14 cellular contexts compared by ENCODE assay signal in the genomic region with DNA sequence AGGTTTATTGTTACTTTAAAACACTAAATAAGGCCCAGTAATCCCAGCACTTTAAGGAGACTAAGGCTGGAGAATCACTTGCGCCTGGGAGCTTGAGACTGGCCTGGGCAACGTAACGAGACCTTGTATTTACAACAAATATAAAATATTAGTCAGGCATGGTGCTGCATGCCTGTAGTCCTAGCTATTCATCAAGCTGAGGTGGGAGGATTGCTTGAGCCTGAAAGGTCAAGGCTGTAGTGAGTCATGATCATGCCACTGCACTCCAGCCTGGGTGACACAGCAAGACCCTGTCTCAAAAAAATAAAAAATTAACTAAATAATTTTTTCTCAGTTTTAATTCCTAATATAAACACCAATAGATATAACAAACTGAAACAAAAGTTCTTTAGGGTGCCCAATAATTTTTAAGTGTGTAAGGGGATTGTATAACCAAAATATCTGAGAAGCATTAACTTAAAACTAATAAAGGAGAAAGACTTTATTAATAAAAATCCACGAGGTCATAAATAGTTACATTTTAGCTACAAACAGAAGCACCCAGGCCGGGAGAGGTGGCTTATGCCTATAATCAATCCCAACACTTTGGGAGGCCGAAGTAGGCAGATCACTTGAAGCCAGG. TPM values are rescaled to one million over a fixed set of nuclear protein-coding genes. Genes with fewer than 3 reads are reported as not detected.
DNase-seq lines count a peak whose midpoint lies in the region; ATAC-seq, FAIRE-seq and TF ChIP-seq lines count a peak whose summit lies in the region.
"Had no signal": no experiment of that assay in that cellular context is flagged by ENCODE, and none has a peak within 500 bp of the region (broad histone marks: within the 10 kb centered on the region; RNA-seq: fewer than 3 reads in every experiment).

No MANE protein-coding gene starts in this region.

- H3K4me2 ChIP-seq in HepG2 (ENCODE audit: low read depth, low read length): no peak overlapping the region

- H3K27ac ChIP-seq in HepG2 (ENCODE audit: extremely low read length, insufficient read depth, low read length) (peak overlapping the region; percentile 66), esophagus squamous epithelium (no peak overlapping the region)
- H3K27ac ChIP-seq: neutrophil had no signal

- H4K20me1 ChIP-seq in HepG2 (ENCODE audit: insufficient read depth, low read length): no peaks in the 10 kb centered on the region

- ATAC-seq in HepG2 (peak; percentile 92), GM19324 (IDR thresholded peaks at IDR 0.05; ENCODE audit: low FRiP score, unreplicated experiment) (no peak), GM21576 (IDR thresholded peaks at IDR 0.05; ENCODE audit: unreplicated experiment) (no peak)

- no peak overlapping the region for H2AFZ ChIP-seq in HepG2 (ENCODE audit: low read length)

- in situ Hi-C loops in HepG2 (cut with HindIII; ENCODE audit: extremely low pct_ligation_motif_present, low pct_unique_long_range_greater_than_20kb): no loop called here

- TF ChIP-seq EP300 in HepG2 (IDR thresholded peaks at IDR 0.05; ENCODE audit: low read depth in 2 of 2, low read length in 2 of 2) (no peak; a peak in 1 of 4 replicates), HepG2 (CRISPR knock-in tag; IDR thresholded peaks at IDR 0.05; ENCODE audit: borderline replicate concordance) (no peak)

- H3K27me3 ChIP-seq in bronchial epithelial cell (ENCODE audit: control insufficient read depth, insufficient read depth, low read length): no peaks in the 10 kb centered on the region
- H3K27me3 ChIP-seq in HepG2 (ENCODE audit: control insufficient read depth in 1 of 2, insufficient read depth in 2 of 2, low read length in 2 of 2): no peaks in the 10 kb centered on the region
- no peaks in the 10 kb centered on the region for H3K27me3 ChIP-seq in esophagus squamous epithelium
- H3K27me3 ChIP-seq: neutrophil had no signal

- no peak overlapping the region for H3K9ac ChIP-seq in HepG2 (ENCODE audit: insufficient read depth, low read depth, low read length)

- POLR2A ChIA-PET in HepG2 (lab: Yijun Ruan, JAX): interaction anchor here (1.2 kb wide), 1 partner anchor 14 kb away, joined by 3 read pairs; no protein-coding TSS in a partner anchor

- BruUV-seq in HepG2 (replicated peaks; lab: Mats Ljungman, UMichigan): no TSS peak

- DNase-seq in A172 (ENCODE audit: low spot score) (peak; percentile 42), HS-5 (ENCODE audit: low read depth) (peak; percentile 33), bronchial epithelial cell (ENCODE audit: low read depth) (peak; percentile 81), HepG2 (ENCODE audit: low spot score) (peak; percentile 77), H4 (ENCODE audit: low spot score) (no peak), esophagus squamous epithelium (lab: John Stamatoyannopoulos, UW) (no peak)
- DNase-seq: GF-D8; KBM-7; stimulated activated CD4-positive, alpha-beta T cell treated with anti-CD3 and anti-CD28 coated beads, Interleukin-4, amount 100 ng/mL, for 1 hour; substantia nigra had no signal

- TF ChIP-seq POLR2A in HepG2 (IDR thresholded peaks at IDR 0.05; ENCODE audit: insufficient read depth in 1 of 2, low read depth in 2 of 2, low read length in 2 of 2) (no peak), esophagus squamous epithelium (IDR thresholded peaks at IDR 0.05) (no peak)

- WGBS in HepG2 (ENCODE audit: low lambda C conversion rate): 79% methylated on average over 6 of the region's 6 CpGs
- 61 to 66% methylated on average over 6 of the region's 6 CpGs for WGBS in esophagus squamous epithelium, 2 donors

- no peak for TF ChIP-seq RAD21 in HepG2 (CRISPR knock-in tag; IDR thresholded peaks at IDR 0.05)

- no peak for FAIRE-seq in bronchial epithelial cell (lab: Jason Lieb, UNC)
- no peak for FAIRE-seq in HepG2 (lab: Jason Lieb, UNC)
- FAIRE-seq: islet of Langerhans had no signal

- H3K4me1 ChIP-seq in HepG2 (ENCODE audit: insufficient read depth, low read length): peaks cover 21% of the 10 kb centered on the region
- peaks cover 0 to 10% (median 3%) of the 10 kb centered on the region in 3 donors for H3K4me1 ChIP-seq in esophagus squamous epithelium

- intact Hi-C loops in HepG2 (cut with micrococcal nuclease; ENCODE audit: unreplicated experiment) (no loop called here), esophagus squamous epithelium (cut with DNase I) (no loop called here)

- H3K4me3 ChIP-seq in bronchial epithelial cell (ENCODE audit: low read depth, low read length) (no peak overlapping the region), HepG2 (replicated peaks in 1 of 3; ENCODE audit: insufficient read depth in 1 of 3, low read depth in 2 of 3, low read length in 3 of 3) (no peak overlapping the region), esophagus squamous epithelium (no peak overlapping the region)

- peaks cover 10% of the 10 kb centered on the region for H3K79me2 ChIP-seq in HepG2 (ENCODE audit: insufficient read depth, low read length)

- H3K9me3 ChIP-seq in HepG2 (ENCODE audit: low read length) (no peaks in the 10 kb centered on the region), esophagus squamous epithelium (no peaks in the 10 kb centered on the region)
- H3K9me3 ChIP-seq: neutrophil had no signal

- peaks cover 2% of the 10 kb centered on the region for H3K36me3 ChIP-seq in bronchial epithelial cell (ENCODE audit: control insufficient read depth, insufficient read depth, low read length)
- H3K36me3 ChIP-seq in HepG2 (replicated peaks in 1 of 2; ENCODE audit: control insufficient read depth in 1 of 2, insufficient read depth in 2 of 2, low read length in 2 of 2): peaks cover 5 to 30% of the 10 kb centered on the region in 2 experiments; a peak in 3 of 5 replicates
- H3K36me3 ChIP-seq in esophagus squamous epithelium: peaks cover 0 to 69% (median 4%) of the 10 kb centered on the region in 3 donors

- CTCF ChIA-PET in HepG2 (lab: Yijun Ruan, JAX; ENCODE audit: low intra/inter-chr PET ratio, low total read pairs): no interaction called here

- TF ChIP-seq CTCF in bronchial epithelial cell (IDR thresholded peaks at IDR 0.05; ENCODE audit: insufficient read depth, low read length, severe bottlenecking): no peak
- no peak for TF ChIP-seq CTCF in HepG2 (CRISPR knock-in tag; IDR thresholded peaks at IDR 0.05)
- no peak for TF ChIP-seq CTCF in esophagus squamous epithelium (IDR thresholded peaks at IDR 0.05)

TF ChIP-seq in HepG2, 621 proteins besides CTCF, POLR2A, EP300 and RAD21 (continues in another document):
- TF ChIP-seq ZNF256 (CRISPR knock-in tag; conservative IDR thresholded peaks at IDR 0.05) (no peak), HNRNPH1 (optimal IDR thresholded peaks at IDR 0.05; ENCODE audit: low read depth, low read length) (no peak), FOSL2 (CRISPR knock-in tag; IDR thresholded peaks at IDR 0.05) (peak; percentile 94), NFE2 (CRISPR knock-in tag; IDR thresholded peaks at IDR 0.05) (0 out of 2 replicates have a peak, but pooled peaks have one; percentile 25), ARID3A (IDR thresholded peaks at IDR 0.05; ENCODE audit: low read depth, low read length) (peak; percentile 48; the same call in 1 of the 2 replicates), SUZ12 (IDR thresholded peaks at IDR 0.05; ENCODE audit: low read depth, low read length) (no peak), GATAD2A (CRISPR knock-in tag; IDR thresholded peaks at IDR 0.05) (peak; percentile 62)

RNA-seq across cellular contexts. Expression of gene FAM13B, which starts 32.7 kb away (rescaled TPM):
- 13.9 and 21.5 TPM in 2 replicates for total RNA-seq in A172 (2014; rRNA removed; shearing (Covaris generic))
- 10.5 TPM in 2 replicates for total RNA-seq in bronchial epithelial cell
- total RNA-seq in HepG2 (2016; rRNA removed; fragmentation: Illumina TruSeq; extraction: Trizol): 11.5 and 11.8 TPM in 2 replicates
- total RNA-seq in HepG2 (2016; cell fraction: cytosol; rRNA removed; fragmentation: Illumina TruSeq; extraction: Trizol; ENCODE audit: low read depth): 23.7 and 24.4 TPM in 2 replicates
- total RNA-seq in HepG2 (2016; cell fraction: insoluble cytoplasmic fraction; rRNA removed; fragmentation: Illumina TruSeq; extraction: Trizol): 11.5 and 12.4 TPM in 2 replicates
- total RNA-seq in HepG2 (2016; cell fraction: membrane; rRNA removed; fragmentation: Illumina TruSeq; extraction: Trizol): 17.3 and 17.9 TPM in 2 replicates
- total RNA-seq in HepG2 (2016; cell fraction: nucleus; rRNA removed; fragmentation: Illumina TruSeq; extraction: Trizol): 28.3 TPM in 2 replicates
- polyA plus RNA-seq in HepG2 (2011; rRNA removed): 6.9 and 7.5 TPM in 2 replicates
- polyA plus RNA-seq in HepG2 (2011; cell fraction: cytosol; rRNA removed): 2.3 and 3.7 TPM in 2 replicates
- polyA plus RNA-seq in HepG2 (2011; cell fraction: nucleus; rRNA removed): 9.0 and 13.3 TPM in 2 replicates
- polyA plus RNA-seq in HepG2 (2012): 5.8 and 7.5 TPM in 2 replicates
- polyA plus RNA-seq in HepG2 (2016; cell fraction: cytosol; fragmentation: Illumina TruSeq; extraction: Trizol; ENCODE audit: low read depth): 0.97 and 1.1 TPM in 2 replicates
- polyA plus RNA-seq in HepG2 (2016; cell fraction: insoluble cytoplasmic fraction; fragmentation: Illumina TruSeq; extraction: Trizol; ENCODE audit: low read depth): 9.6 and 11.3 TPM in 2 replicates
- polyA plus RNA-seq in HepG2 (2016; cell fraction: membrane; fragmentation: Illumina TruSeq; extraction: Trizol; ENCODE audit: low read depth): 1.9 and 2.2 TPM in 2 replicates
- polyA plus RNA-seq in HepG2 (2016; cell fraction: nucleus; fragmentation: Illumina TruSeq; extraction: Trizol; ENCODE audit: insufficient read depth, low read depth): 23.2 and 24.7 TPM in 2 replicates
- 5.9 and 11.7 TPM in 2 replicates for polyA minus RNA-seq in HepG2 (2011; rRNA and poly(A)+ RNA removed; ENCODE audit: low replicate concordance)
- polyA minus RNA-seq in HepG2 (2011; cell fraction: cytosol; rRNA and poly(A)+ RNA removed): 5.5 and 6.4 TPM in 2 replicates
- polyA minus RNA-seq in HepG2 (2011; cell fraction: nucleus; rRNA and poly(A)+ RNA removed): 67.8 and 69.9 TPM in 2 replicates
- total RNA-seq in H4 (2014; rRNA removed; shearing (Covaris generic)): 7.7 and 11.3 TPM in 2 replicates
- total RNA-seq in esophagus squamous epithelium: 10 to 100 TPM; 12.2 to 46.0 (median 13.9) TPM

Comparison
In these comparisons a context has a peak if more than half of its experiments do, and no peak if none do; other contexts are left out.
1. DNase-seq: peak in A172 (single experiment), HS-5 (single experiment), bronchial epithelial cell (single experiment) and HepG2 (single experiment); none in H4 (single experiment) and esophagus squamous epithelium (single experiment).